In the genomic region with DNA sequence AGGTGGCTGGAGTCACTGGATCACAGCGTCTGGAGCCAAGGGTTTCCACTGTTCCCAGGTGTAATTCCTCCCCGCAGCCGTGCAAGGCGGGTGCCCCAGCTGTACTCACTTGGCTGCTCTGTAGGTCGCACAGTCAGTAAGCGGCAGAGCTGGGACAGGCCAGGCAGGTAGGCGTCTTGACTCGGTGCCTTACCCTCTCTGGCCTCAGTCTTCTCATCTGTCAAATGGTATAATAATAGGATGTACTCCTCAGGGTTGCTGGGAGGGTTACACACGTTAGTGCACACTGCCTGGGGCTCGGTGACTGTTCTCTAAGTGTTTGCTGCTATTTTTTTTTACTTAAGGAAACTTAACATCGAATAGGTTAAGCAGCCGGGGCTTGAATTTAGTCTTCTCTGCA, we compare ENCODE assay signal across 11 cellular contexts. TPM values are rescaled to one million over a fixed set of nuclear protein-coding genes. Genes with fewer than 3 reads are reported as not detected.
DNase-seq lines count a peak whose midpoint lies in the region; ATAC-seq and TF ChIP-seq lines count a peak whose summit lies in the region.
"Had no signal": no experiment of that assay in that cellular context is flagged by ENCODE, and none has a peak within 500 bp of the region (broad histone marks: within the 10 kb centered on the region; RNA-seq: fewer than 3 reads in every experiment).

No MANE protein-coding gene starts in this region.

- H2AFZ ChIP-seq in PC-3 (ENCODE audit: low read length) = no peak overlapping the region
- no peak overlapping the region for H2AFZ ChIP-seq in smooth muscle cell (ENCODE audit: low read depth)

- CTCF ChIA-PET in activated CD8-positive, alpha-beta T cell treated with anti-CD3 and anti-CD28 coated beads, Interleukin-2, amount 10 ng/mL, durations not matched to agents 7 days and 5 days (lab: Charles Lee) = interaction anchor here (1.2 to 2.5 kb wide), 5 partner anchors 11 to 669 kb away, joined by 4 to 15 read pairs (median 8); no protein-coding TSS in a partner anchor
- CTCF ChIA-PET in activated CD8-positive, alpha-beta T cell treated with anti-CD3 and anti-CD28 coated beads for 36 hours (lab: Charles Lee) = interaction anchor here (0.6 to 2.3 kb wide), 15 partner anchors 8 to 635 kb away, joined by 3 to 11 read pairs (median 4); no protein-coding TSS in a partner anchor
- CTCF ChIA-PET in PC-3 (lab: Charles Lee) = interaction anchor here (0.6 to 1.2 kb wide), 4 partner anchors 79 to 219 kb away, joined by 3 to 12 read pairs (median 4); no protein-coding TSS in a partner anchor

- no peak for TF ChIP-seq POLR2A in lower leg skin (IDR thresholded peaks at IDR 0.05)

- H3K4me3 ChIP-seq in PC-3 (ENCODE audit: low read length) (no peak overlapping the region), smooth muscle cell (no peak overlapping the region), lower leg skin (ENCODE audit: low read depth, poor library complexity, severe bottlenecking) (no peak overlapping the region)
- H3K4me3 ChIP-seq: GM23338 had no signal

- no TSS peak for BruUV-seq in PC-3 (replicated peaks; lab: Mats Ljungman, UMichigan)

- intact Hi-C loops in activated CD8-positive, alpha-beta T cell treated with anti-CD3 and anti-CD28 coated beads for 36 hours (cut with micrococcal nuclease) = loop anchor here (10.0 kb wide), 1 partner anchor 633 kb away; no protein-coding TSS in a partner anchor
- intact Hi-C loops in PC-3 (cut with micrococcal nuclease) = loop anchor here (1.0 to 5.0 kb wide), 3 partner anchors 79 to 670 kb away; no protein-coding TSS in a partner anchor
- intact Hi-C loops in lower leg skin (cut with DNase I; ENCODE audit: low total_unique reads) = no loop called here

- no peak overlapping the region for H3K9ac ChIP-seq in PC-3 (ENCODE audit: low read length)
- H3K9ac ChIP-seq in smooth muscle cell (ENCODE audit: low read depth) = no peak overlapping the region

- no peaks in the 10 kb centered on the region for H3K79me2 ChIP-seq in PC-3 (ENCODE audit: low read length)
- H3K79me2 ChIP-seq in smooth muscle cell (ENCODE audit: low read depth) = no peaks in the 10 kb centered on the region

- WGBS in smooth muscle cell (ENCODE audit: low lambda C conversion rate) = 72% methylated on average over 12 of the region's 12 CpGs
- 46 to 52% methylated on average over 10 to 12 of the region's 12 CpGs for WGBS in lower leg skin, 2 donors

- TF ChIP-seq CTCF in activated CD8-positive, alpha-beta T cell treated with anti-CD3 and anti-CD28 coated beads for 36 hours (IDR thresholded peaks at IDR 0.05) = no peak
- TF ChIP-seq CTCF in PC-3 (conservative IDR thresholded peaks at IDR 0.05; ENCODE audit: low read depth, low read length) (no peak), smooth muscle cell (IDR thresholded peaks at IDR 0.05; ENCODE audit: borderline replicate concordance, insufficient read depth, poor library complexity, severe bottlenecking) (no peak), lower leg skin (IDR thresholded peaks at IDR 0.05) (no peak)

- no peaks in the 10 kb centered on the region for H3K9me3 Mint-ChIP-seq in activated CD8-positive, alpha-beta T cell treated with anti-CD3 and anti-CD28 coated beads, Interleukin-2, amount 10 ng/mL, durations not matched to agents 7 days and 5 days (ENCODE audit: insufficient read depth)
- H3K9me3 Mint-ChIP-seq in activated CD8-positive, alpha-beta T cell treated with anti-CD3 and anti-CD28 coated beads for 36 hours = no peaks in the 10 kb centered on the region
- H3K9me3 Mint-ChIP-seq in effector memory CD8-positive, alpha-beta T cell = no peaks in the 10 kb centered on the region
- H3K9me3 Mint-ChIP-seq: CD4-positive, alpha-beta memory T cell; GM23338 had no signal

- no peaks in the 10 kb centered on the region for H3K9me2 ChIP-seq in PC-3 (replicated peaks; ENCODE audit: low read length)

- no peaks in the 10 kb centered on the region for H3K27me3 Mint-ChIP-seq in activated CD8-positive, alpha-beta T cell treated with anti-CD3 and anti-CD28 coated beads, Interleukin-2, amount 10 ng/mL, durations not matched to agents 7 days and 5 days (ENCODE audit: low read depth)
- H3K27me3 Mint-ChIP-seq in activated CD8-positive, alpha-beta T cell treated with anti-CD3 and anti-CD28 coated beads for 36 hours = no peaks in the 10 kb centered on the region
- H3K27me3 Mint-ChIP-seq in effector memory CD8-positive, alpha-beta T cell = peaks cover 0 to 23% of the 10 kb centered on the region in 2 donors
- H3K27me3 Mint-ChIP-seq: CD4-positive, alpha-beta memory T cell had no signal

- no peak overlapping the region for H3K27ac ChIP-seq in PC-3 (ENCODE audit: low read length)
- H3K27ac ChIP-seq in smooth muscle cell (ENCODE audit: low read depth) = peak overlapping the region; percentile 0
- H3K27ac ChIP-seq: 22Rv1 had no signal

- H3K4me1 Mint-ChIP-seq in activated CD8-positive, alpha-beta T cell treated with anti-CD3 and anti-CD28 coated beads, Interleukin-2, amount 10 ng/mL, durations not matched to agents 7 days and 5 days (ENCODE audit: low read depth) = no peaks in the 10 kb centered on the region
- no peaks in the 10 kb centered on the region for H3K4me1 Mint-ChIP-seq in activated CD8-positive, alpha-beta T cell treated with anti-CD3 and anti-CD28 coated beads for 36 hours (ENCODE audit: low read depth)
- peaks cover 0 to 5% of the 10 kb centered on the region in 2 donors for H3K4me1 Mint-ChIP-seq in effector memory CD8-positive, alpha-beta T cell (ENCODE audit: low read depth in 2 of 2)

- H3K4me2 ChIP-seq in PC-3 (ENCODE audit: low read length) (peak overlapping the region; percentile 40; the same call in 1 of the 2 replicates), smooth muscle cell (no peak overlapping the region)
- H3K4me2 ChIP-seq: GM23338 had no signal

- POLR2A ChIA-PET in activated CD8-positive, alpha-beta T cell treated with anti-CD3 and anti-CD28 coated beads, Interleukin-2, amount 10 ng/mL, durations not matched to agents 7 days and 5 days (lab: Charles Lee) = no interaction called here
- POLR2A ChIA-PET in activated CD8-positive, alpha-beta T cell treated with anti-CD3 and anti-CD28 coated beads for 36 hours (lab: Charles Lee) = no interaction called here
- POLR2A ChIA-PET in PC-3 (lab: Charles Lee; ENCODE audit: unreplicated experiment) = interaction anchor here (0.6 kb wide), 1 partner anchor 345 kb away, joined by 3 read pairs; no protein-coding TSS in a partner anchor

- H3K4me1 ChIP-seq in PC-3 (ENCODE audit: insufficient read depth, low read length) (no peaks in the 10 kb centered on the region), smooth muscle cell (ENCODE audit: low read depth) (peaks cover 6% of the 10 kb centered on the region)

- ATAC-seq in activated CD8-positive, alpha-beta T cell treated with anti-CD3 and anti-CD28 coated beads, Interleukin-2, amount 10 ng/mL, durations not matched to agents 7 days and 5 days = peak; percentile 9
- no peak for ATAC-seq in activated CD8-positive, alpha-beta T cell treated with anti-CD3 and anti-CD28 coated beads for 36 hours
- peak; percentile 19; the same call in 1 of the 2 replicates for ATAC-seq in PC-3
- ATAC-seq in effector memory CD8-positive, alpha-beta T cell (replicated peaks) = peak; percentile 7
- ATAC-seq in GM19324 (IDR thresholded peaks at IDR 0.05; ENCODE audit: low FRiP score, unreplicated experiment) = no peak

- H3K9me3 ChIP-seq in PC-3 (ENCODE audit: low read length) (no peaks in the 10 kb centered on the region), smooth muscle cell (replicated peaks; ENCODE audit: low read depth) (no peaks in the 10 kb centered on the region)

- H3K27me3 ChIP-seq in PC-3 (ENCODE audit: low read length) = no peaks in the 10 kb centered on the region
- H3K27me3 ChIP-seq in smooth muscle cell (ENCODE audit: low read depth) = no peaks in the 10 kb centered on the region

- no peak for DNase-seq in activated CD8-positive, alpha-beta T cell treated with anti-CD3 and anti-CD28 coated beads, Interleukin-2, amount 10 ng/mL, durations not matched to agents 7 days and 5 days
- no peak for DNase-seq in activated CD8-positive, alpha-beta T cell treated with anti-CD3 and anti-CD28 coated beads for 36 hours
- DNase-seq in PC-3 (no peak), smooth muscle cell (lab: John Stamatoyannopoulos, UW; ENCODE audit: unreplicated experiment) (no peak), T-helper 2 cell (no peak), lower leg skin (ENCODE audit: low spot score in 2 of 2) (no peak)
- no peak for DNase-seq in effector memory CD8-positive, alpha-beta T cell

- H3K4me3 Mint-ChIP-seq in activated CD8-positive, alpha-beta T cell treated with anti-CD3 and anti-CD28 coated beads, Interleukin-2, amount 10 ng/mL, durations not matched to agents 7 days and 5 days = no peak overlapping the region
- no peak overlapping the region for H3K4me3 Mint-ChIP-seq in activated CD8-positive, alpha-beta T cell treated with anti-CD3 and anti-CD28 coated beads for 36 hours
- no peak overlapping the region for H3K4me3 Mint-ChIP-seq in effector memory CD8-positive, alpha-beta T cell
- H3K4me3 Mint-ChIP-seq: CD4-positive, alpha-beta memory T cell; GM23338 had no signal

- H3K36me3 Mint-ChIP-seq in activated CD8-positive, alpha-beta T cell treated with anti-CD3 and anti-CD28 coated beads, Interleukin-2, amount 10 ng/mL, durations not matched to agents 7 days and 5 days (ENCODE audit: low read depth) = no peaks in the 10 kb centered on the region
- H3K36me3 Mint-ChIP-seq in activated CD8-positive, alpha-beta T cell treated with anti-CD3 and anti-CD28 coated beads for 36 hours (ENCODE audit: low read depth) = no peaks in the 10 kb centered on the region
- no peaks in the 10 kb centered on the region for H3K36me3 Mint-ChIP-seq in effector memory CD8-positive, alpha-beta T cell (ENCODE audit: insufficient read depth)
- H3K36me3 Mint-ChIP-seq: CD4-positive, alpha-beta memory T cell had no signal

- H3K36me3 ChIP-seq in PC-3 (ENCODE audit: low read depth, low read length) (no peaks in the 10 kb centered on the region), smooth muscle cell (ENCODE audit: low read depth) (no peaks in the 10 kb centered on the region)

- no peaks in the 10 kb centered on the region for H4K20me1 ChIP-seq in PC-3 (ENCODE audit: low read length)
- H4K20me1 ChIP-seq in smooth muscle cell (ENCODE audit: low read depth) = no peaks in the 10 kb centered on the region

- H3F3A ChIP-seq in PC-3 (ENCODE audit: low read length, unreplicated experiment) (no peaks in the 10 kb centered on the region), smooth muscle cell (ENCODE audit: low read depth) (no peaks in the 10 kb centered on the region)

- no peak overlapping the region for H3K27ac Mint-ChIP-seq in activated CD8-positive, alpha-beta T cell treated with anti-CD3 and anti-CD28 coated beads, Interleukin-2, amount 10 ng/mL, durations not matched to agents 7 days and 5 days
- H3K27ac Mint-ChIP-seq in activated CD8-positive, alpha-beta T cell treated with anti-CD3 and anti-CD28 coated beads for 36 hours = no peak overlapping the region
- H3K27ac Mint-ChIP-seq in effector memory CD8-positive, alpha-beta T cell = peak overlapping the region in 1 of 2 donors; percentile 46
- H3K27ac Mint-ChIP-seq: CD4-positive, alpha-beta memory T cell; GM23338 had no signal

RNA-seq across cellular contexts. Expression of gene MYL10, which starts 27.0 kb away (rescaled TPM):
- not detected for total RNA-seq in activated CD8-positive, alpha-beta T cell treated with anti-CD3 and anti-CD28 coated beads, Interleukin-2, amount 10 ng/mL, durations not matched to agents 7 days and 5 days
- total RNA-seq in activated CD8-positive, alpha-beta T cell treated with anti-CD3 and anti-CD28 coated beads for 36 hours = not detected
- total RNA-seq in PC-3 (2014; rRNA removed) (0.69 TPM in 1 of 2 replicates, not detected in the other), smooth muscle cell (5.3 and 14.3 TPM in 2 replicates), lower leg skin (not detected)
- 19.0 and 32.7 TPM in 2 replicates for polyA plus RNA-seq in smooth muscle cell
- total RNA-seq: CD4-positive, alpha-beta memory T cell; GM23338 had no signal
- polyA plus RNA-seq: CD4-positive, alpha-beta memory T cell had no signal

Comparison
In these comparisons a context has a peak if more than half of its experiments do, and no peak if none do; other contexts are left out.
1. ATAC-seq: peak in activated CD8-positive, alpha-beta T cell treated with anti-CD3 and anti-CD28 coated beads, Interleukin-2, amount 10 ng/mL, durations not matched to agents 7 days and 5 days (single experiment), PC-3 (single experiment) and effector memory CD8-positive, alpha-beta T cell (single experiment); none in activated CD8-positive, alpha-beta T cell treated with anti-CD3 and anti-CD28 coated beads for 36 hours (single experiment) and GM19324 (single experiment).